In the genomic region with DNA sequence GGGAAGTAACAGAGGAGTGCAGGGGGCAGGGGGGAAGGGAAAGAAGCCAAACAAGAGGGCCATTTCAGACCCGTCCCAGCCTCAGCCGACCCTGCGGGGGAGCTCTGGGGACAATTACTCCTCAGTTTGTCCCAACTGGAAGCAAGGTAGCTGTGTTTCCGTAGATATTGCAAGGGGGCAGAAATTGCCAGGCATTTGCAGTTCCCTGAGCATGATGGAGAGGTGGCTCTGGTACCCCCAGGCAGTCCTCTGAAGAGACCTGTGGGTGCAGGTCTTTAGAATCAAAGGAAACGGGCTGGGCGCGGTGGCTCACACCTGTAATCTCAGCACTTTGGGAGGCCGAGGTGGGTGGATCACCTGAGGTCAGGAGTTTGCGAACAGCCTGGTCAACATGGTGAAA, we compare ENCODE assay signal across 19 cellular contexts. TPM values are rescaled to one million over a fixed set of nuclear protein-coding genes. Genes with fewer than 3 reads are reported as not detected.
DNase-seq lines count a peak whose midpoint lies in the region; ATAC-seq and TF ChIP-seq lines count a peak whose summit lies in the region.
"Had no signal": no experiment of that assay in that cellular context is flagged by ENCODE, and none has a peak within 500 bp of the region (broad histone marks: within the 10 kb centered on the region; RNA-seq: fewer than 3 reads in every experiment).

No MANE protein-coding gene starts in this region.

- H3K27me3 Mint-ChIP-seq in activated B cell treated with CpG ODN at 0.5 μM for 24 hours: peaks cover 23% of the 10 kb centered on the region

- H3K9me3 ChIP-seq in WERI-Rb-1 (ENCODE audit: severe bottlenecking) (no peaks in the 10 kb centered on the region), upper lobe of right lung (no peaks in the 10 kb centered on the region)
- H3K9me3 ChIP-seq: BE2C had no signal

- TF ChIP-seq CTCF in WERI-Rb-1 (IDR thresholded peaks at IDR 0.05; ENCODE audit: low read depth, low read length) (no peak), activated B cell treated with CpG ODN at 0.5 μM for 24 hours (IDR thresholded peaks at IDR 0.05) (no peak), upper lobe of right lung (IDR thresholded peaks at IDR 0.05) (no peak)

- H3K36me3 Mint-ChIP-seq in activated B cell treated with CpG ODN at 0.5 μM for 24 hours (ENCODE audit: low read depth): no peaks in the 10 kb centered on the region
- H3K36me3 Mint-ChIP-seq: CD4-positive, CD25-positive, alpha-beta regulatory T cell; CD8-positive, alpha-beta memory T cell had no signal

- H3K4me3 Mint-ChIP-seq in activated B cell treated with CpG ODN at 0.5 μM for 24 hours: no peak overlapping the region
- H3K4me3 Mint-ChIP-seq: CD4-positive, CD25-positive, alpha-beta regulatory T cell; CD8-positive, alpha-beta memory T cell had no signal

- CTCF ChIA-PET in activated B cell treated with CpG ODN at 0.5 μM for 24 hours (lab: Charles Lee): no interaction called here

- DNase-seq in WERI-Rb-1: no peak
- no peak for DNase-seq in activated B cell treated with CpG ODN at 0.5 μM for 24 hours
- peak; percentile 60 for DNase-seq in mesenteric fat pad (ENCODE audit: low spot score)
- peak; percentile 41 for DNase-seq in upper lobe of right lung
- no peak for DNase-seq in NCI-H1436 treated with DMSO at 0.1 percent for 48 hours (lab: John Stamatoyannopoulos, UW)
- DNase-seq: ACHN; BE2C; C1 segment of cervical spinal cord; CD4-positive, CD25-positive, alpha-beta regulatory T cell; CD8-positive, alpha-beta memory T cell; COR-L47; DMS 273 treated with DMSO at 0.1 percent for 48 hours; DMS53; DND-41; EL; GM23248; HCEC 1CT had no signal

- intact Hi-C loops in activated B cell treated with CpG ODN at 0.5 μM for 24 hours (cut with micrococcal nuclease): no loop called here
- intact Hi-C loops in upper lobe of right lung (cut with DNase I): no loop called here

- ATAC-seq in activated B cell treated with CpG ODN at 0.5 μM for 24 hours (ENCODE audit: low read depth) (no peak), upper lobe of right lung (no peak), HG02642 (IDR thresholded peaks at IDR 0.05; ENCODE audit: poor library complexity, unreplicated experiment) (no peak)

- peaks cover 2% of the 10 kb centered on the region for H3K4me1 Mint-ChIP-seq in activated B cell treated with CpG ODN at 0.5 μM for 24 hours

- peaks cover 7% of the 10 kb centered on the region for H3K4me1 ChIP-seq in upper lobe of right lung

- H3K27me3 ChIP-seq in WERI-Rb-1 (ENCODE audit: insufficient read depth, low read depth, severe bottlenecking) (no peaks in the 10 kb centered on the region), upper lobe of right lung (no peaks in the 10 kb centered on the region)
- H3K27me3 ChIP-seq: BE2C had no signal

- POLR2A ChIA-PET in activated B cell treated with CpG ODN at 0.5 μM for 24 hours (lab: Charles Lee): no interaction called here

- H3K27ac Mint-ChIP-seq in activated B cell treated with CpG ODN at 0.5 μM for 24 hours: peak overlapping the region; percentile 22
- H3K27ac Mint-ChIP-seq: CD4-positive, CD25-positive, alpha-beta regulatory T cell had no signal

- peak overlapping the region; percentile 93 for H3K27ac ChIP-seq in WERI-Rb-1
- H3K27ac ChIP-seq in upper lobe of right lung: no peak overlapping the region
- H3K27ac ChIP-seq: GM23248, HL-60 had no signal

- H3K4me3 ChIP-seq in WERI-Rb-1 (ENCODE audit: low read depth, low read length): no peak overlapping the region
- H3K4me3 ChIP-seq in upper lobe of right lung: no peak overlapping the region
- H3K4me3 ChIP-seq: GM23248 had no signal

- H3K9me3 Mint-ChIP-seq in activated B cell treated with CpG ODN at 0.5 μM for 24 hours: no peaks in the 10 kb centered on the region

- no peaks in the 10 kb centered on the region for H3K36me3 ChIP-seq in WERI-Rb-1
- H3K36me3 ChIP-seq in upper lobe of right lung: no peaks in the 10 kb centered on the region
- H3K36me3 ChIP-seq: BE2C had no signal

RNA-seq across cellular contexts. Expression of a gene that starts 13.8 kb away (rescaled TPM):
- total RNA-seq in activated B cell treated with CpG ODN at 0.5 μM for 24 hours: 16.2 and 17.6 TPM in 2 replicates
- 18.9 TPM for total RNA-seq in mesenteric fat pad
- 26.9 TPM for total RNA-seq in upper lobe of right lung

Comparison
In these comparisons a context has a peak if more than half of its experiments do, and no peak if none do; other contexts are left out.
1. DNase-seq: peak in mesenteric fat pad (single experiment) and upper lobe of right lung (single experiment); none in WERI-Rb-1 (single experiment), activated B cell treated with CpG ODN at 0.5 μM for 24 hours (single experiment) and NCI-H1436 treated with DMSO at 0.1 percent for 48 hours (single experiment).